In the genomic region with DNA sequence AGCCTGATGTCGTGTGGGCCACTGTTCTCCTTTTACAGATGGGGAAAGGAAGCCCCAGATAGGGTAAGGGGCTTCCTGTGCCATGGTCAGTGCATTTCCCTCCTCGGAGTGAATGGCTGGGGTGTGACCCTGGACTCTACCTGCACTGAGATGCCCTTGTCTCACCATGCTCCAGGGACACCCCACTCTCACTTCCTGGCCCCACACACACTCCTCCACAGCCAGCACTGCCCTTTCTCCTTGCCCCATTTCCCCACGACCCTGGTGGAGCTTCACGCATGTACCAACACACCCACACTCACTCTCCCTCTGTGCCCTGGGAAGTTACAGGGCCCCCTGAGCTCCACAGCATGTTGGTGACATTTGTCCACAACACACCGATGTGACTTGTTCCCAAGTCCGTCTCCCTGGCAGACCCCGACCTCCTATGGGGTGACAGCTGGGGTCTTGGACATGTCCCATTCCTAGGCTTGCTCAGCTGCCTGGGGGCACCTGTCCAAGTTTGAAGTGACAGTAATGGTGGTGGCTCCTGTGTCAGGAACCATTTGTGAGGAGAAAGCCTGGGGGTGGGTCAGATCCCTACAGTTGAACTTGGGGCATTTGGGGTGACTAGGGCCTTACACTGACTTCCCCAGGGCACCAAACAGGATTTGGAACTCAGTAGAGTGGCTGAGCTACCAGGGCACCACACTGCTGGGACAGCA, we compare ENCODE assay signal across 11 cellular contexts. TPM values are rescaled to one million over a fixed set of nuclear protein-coding genes. Genes with fewer than 3 reads are reported as not detected.
DNase-seq lines count a peak whose midpoint lies in the region; ATAC-seq and TF ChIP-seq lines count a peak whose summit lies in the region.
"Had no signal": no experiment of that assay in that cellular context is flagged by ENCODE, and none has a peak within 500 bp of the region (broad histone marks: within the 10 kb centered on the region; RNA-seq: fewer than 3 reads in every experiment).

No MANE protein-coding gene starts in this region.

- no peak overlapping the region for H3K4me3 ChIP-seq in HEK293 (ENCODE audit: low read depth, low read length)
- no peak overlapping the region for H3K4me3 ChIP-seq in RWPE2 (ENCODE audit: severe bottlenecking)
- no peak overlapping the region for H3K4me3 ChIP-seq in right atrium auricular region
- H3K4me3 ChIP-seq in gastrocnemius medialis: no peak overlapping the region

- TF ChIP-seq CTCF in HEK293 (tag by site-specific recombination; IDR thresholded peaks at IDR 0.05): no peak
- TF ChIP-seq CTCF in RWPE2 (IDR thresholded peaks at IDR 0.05; ENCODE audit: poor library complexity, severe bottlenecking): no peak
- TF ChIP-seq CTCF in right atrium auricular region (IDR thresholded peaks at IDR 0.05): no peak
- TF ChIP-seq CTCF in gastrocnemius medialis (IDR thresholded peaks at IDR 0.05 in 4 of 5, conservative IDR thresholded peaks at IDR 0.05 in 1 of 5): no peak
- no peak for TF ChIP-seq CTCF in GM13976 (IDR thresholded peaks at IDR 0.05; ENCODE audit: borderline replicate concordance, control extremely low read depth, extremely low read depth, insufficient read depth, missing control alignments)

- no peaks in the 10 kb centered on the region for H3K27me3 ChIP-seq in RWPE2 (ENCODE audit: insufficient read depth, poor library complexity, severe bottlenecking)
- H3K27me3 ChIP-seq in right atrium auricular region: no peaks in the 10 kb centered on the region
- H3K27me3 ChIP-seq in gastrocnemius medialis: no peaks in the 10 kb centered on the region

- H3K4me1 ChIP-seq in HEK293 (ENCODE audit: control insufficient read depth, insufficient read depth, low read length) (no peaks in the 10 kb centered on the region), RWPE2 (ENCODE audit: insufficient read depth, poor library complexity, severe bottlenecking) (no peaks in the 10 kb centered on the region), right atrium auricular region (peaks cover 0 to 40% of the 10 kb centered on the region in 2 donors), gastrocnemius medialis (peaks cover 7 to 19% of the 10 kb centered on the region in 2 donors)

- intact Hi-C loops in gastrocnemius medialis (cut with DNase I; ENCODE audit: low total_unique reads): no loop called here

- DNase-seq in RWPE2 (ENCODE audit: low spot score) (peak; percentile 40), right atrium auricular region (ENCODE audit: low spot score) (no peak), gastrocnemius medialis (no peak), SHP77 treated with DMSO at 0.1 percent for 48 hours (lab: John Stamatoyannopoulos, UW) (no peak), GM13976 (ENCODE audit: low spot score) (no peak), HEK293T (ENCODE audit: extremely low spot score) (no peak)
- DNase-seq: Kasumi-1, NCI-H2171 treated with DMSO at 0.1 percent for 48 hours, retina had no signal

- no peak for ATAC-seq in RWPE2 (ENCODE audit: low read depth)
- no peak for ATAC-seq in gastrocnemius medialis
- ATAC-seq in GM19452 (IDR thresholded peaks at IDR 0.05; ENCODE audit: unreplicated experiment): no peak

- no peak for TF ChIP-seq POLR2A in gastrocnemius medialis (IDR thresholded peaks at IDR 0.05)

- H3K9me3 ChIP-seq in HEK293 (ENCODE audit: control insufficient read depth, insufficient read depth, low read depth, low read length): no peaks in the 10 kb centered on the region
- H3K9me3 ChIP-seq in RWPE2 (ENCODE audit: severe bottlenecking): no peaks in the 10 kb centered on the region
- no peaks in the 10 kb centered on the region for H3K9me3 ChIP-seq in right atrium auricular region
- no peaks in the 10 kb centered on the region for H3K9me3 ChIP-seq in gastrocnemius medialis

- H3K36me3 ChIP-seq in HEK293 (ENCODE audit: control insufficient read depth in 2 of 2, insufficient read depth in 1 of 2, low read length in 2 of 2): no peaks in the 10 kb centered on the region
- no peaks in the 10 kb centered on the region for H3K36me3 ChIP-seq in RWPE2 (ENCODE audit: low read depth)
- no peaks in the 10 kb centered on the region for H3K36me3 ChIP-seq in right atrium auricular region
- no peaks in the 10 kb centered on the region for H3K36me3 ChIP-seq in gastrocnemius medialis

- in situ Hi-C loops in gastrocnemius medialis (cut with MboI; ENCODE audit: low sequenced_read_pairs in 4 of 4): no loop called here
- in situ Hi-C loops in GM13976 (cut with MboI; ENCODE audit: low sequenced_read_pairs, unreplicated experiment): no loop called here

- CTCF ChIA-PET in HEK293 (lab: Yijun Ruan, JAX) (no interaction called here), HEK293T (lab: Yijun Ruan, JAX) (interaction anchor here (0.6 kb wide), 1 partner anchor 15 kb away, joined by 3 read pairs; no protein-coding TSS in a partner anchor)

- POLR2A ChIA-PET in HEK293 (lab: Yijun Ruan, JAX) (no interaction called here), HEK293T (lab: Yijun Ruan, JAX) (no interaction called here)

- no peak overlapping the region for H3K27ac ChIP-seq in HEK293 (ENCODE audit: extremely low read depth, low read depth, low read length)
- H3K27ac ChIP-seq in RWPE2 (ENCODE audit: poor library complexity, severe bottlenecking): no peak overlapping the region
- H3K27ac ChIP-seq in right atrium auricular region: peak overlapping the region; percentile 48 to 68
- peak overlapping the region; percentile 18 to 64 (median 56) for H3K27ac ChIP-seq in gastrocnemius medialis

TF ChIP-seq in HEK293, 187 proteins besides CTCF, POLR2A, EP300 and RAD21:
- no peak for TF ChIP-seq KLF8 (tag by site-specific recombination; IDR thresholded peaks at IDR 0.05)
- peak; percentile 32; the same call in 1 of the 2 replicates for TF ChIP-seq ZFP3 (tag by site-specific recombination; IDR thresholded peaks at IDR 0.05; ENCODE audit: low read depth)
- TF ChIP-seq ZNF623 (tag by site-specific recombination; IDR thresholded peaks at IDR 0.05): no peak
- no peak for TF ChIP-seq KLF10 (tag by site-specific recombination; IDR thresholded peaks at IDR 0.05)
- TF ChIP-seq ZNF664 (tag by site-specific recombination; IDR thresholded peaks at IDR 0.05): no peak
- no peak for TF ChIP-seq ZNF221 (tag by site-specific recombination; IDR thresholded peaks at IDR 0.05; ENCODE audit: borderline replicate concordance)
- TF ChIP-seq SCRT2 (tag by site-specific recombination; IDR thresholded peaks at IDR 0.05): no peak
TF ChIP-seq in HEK293: peak in this region for 1.

TF ChIP-seq in HEK293T, 16 proteins besides CTCF, POLR2A, EP300 and RAD21:
- no peak for TF ChIP-seq CTBP1 (IDR thresholded peaks at IDR 0.05; ENCODE audit: borderline replicate concordance)
- TF ChIP-seq FOXK2 (IDR thresholded peaks at IDR 0.05): no peak
- no peak for TF ChIP-seq BHLHE40 (IDR thresholded peaks at IDR 0.05; ENCODE audit: borderline replicate concordance)
- TF ChIP-seq HDGF (IDR thresholded peaks at IDR 0.05; ENCODE audit: borderline replicate concordance): no peak
- TF ChIP-seq, protein P1, sequence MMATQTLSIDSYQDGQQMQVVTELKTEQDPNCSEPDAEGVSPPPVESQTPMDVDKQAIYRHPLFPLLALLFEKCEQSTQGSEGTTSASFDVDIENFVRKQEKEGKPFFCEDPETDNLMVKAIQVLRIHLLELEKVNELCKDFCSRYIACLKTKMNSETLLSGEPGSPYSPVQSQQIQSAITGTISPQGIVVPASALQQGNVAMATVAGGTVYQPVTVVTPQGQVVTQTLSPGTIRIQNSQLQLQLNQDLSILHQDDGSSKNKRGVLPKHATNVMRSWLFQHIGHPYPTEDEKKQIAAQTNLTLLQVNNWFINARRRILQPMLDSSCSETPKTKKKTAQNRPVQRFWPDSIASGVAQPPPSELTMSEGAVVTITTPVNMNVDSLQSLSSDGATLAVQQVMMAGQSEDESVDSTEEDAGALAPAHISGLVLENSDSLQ (IDR thresholded peaks at IDR 0.05): no peak
- TF ChIP-seq ARNT (IDR thresholded peaks at IDR 0.05): no peak
- TF ChIP-seq NFRKB (IDR thresholded peaks at IDR 0.05): no peak
- no peak for TF ChIP-seq SP1 (IDR thresholded peaks at IDR 0.05)
- no peak for TF ChIP-seq FOXA1 (IDR thresholded peaks at IDR 0.05)
- no peak for TF ChIP-seq ELF4 (IDR thresholded peaks at IDR 0.05)
- TF ChIP-seq FOXM1 (IDR thresholded peaks at IDR 0.05; ENCODE audit: borderline replicate concordance): no peak
- no peak for TF ChIP-seq TARDBP (IDR thresholded peaks at IDR 0.05)
- TF ChIP-seq L3MBTL2 (conservative IDR thresholded peaks at IDR 0.05): no peak
- TF ChIP-seq SUZ12 (IDR thresholded peaks at IDR 0.05): no peak
- TF ChIP-seq LEF1 (IDR thresholded peaks at IDR 0.05; ENCODE audit: borderline replicate concordance): no peak
- TF ChIP-seq ZNF384 (IDR thresholded peaks at IDR 0.05): no peak

RNA-seq across cellular contexts. Expression of a gene that starts 47.4 kb away (rescaled TPM):
- total RNA-seq in right atrium auricular region (100 to 1,000 TPM in 1 of 2 donors, 10 to 100 TPM in 1; 77.5 to 153 TPM), gastrocnemius medialis (10 to 100 TPM; 35.1 to 71.5 (median 51.3) TPM)

Comparison
In these comparisons a context has a peak if more than half of its experiments do, and no peak if none do; other contexts are left out.
1. H3K27ac ChIP-seq: peak in right atrium auricular region (2 of 2) and gastrocnemius medialis (4 of 4); none in HEK293 (single experiment) and RWPE2 (single experiment).